Comparison of ENCODE assay signal across 1 cellular context in genomic region chr17:4986403-4986802, GRCh38.
TF ChIP-seq lines count a peak whose summit lies in the region.

No MANE protein-coding gene starts in this region.

TF ChIP-seq in GM12878, 131 proteins besides CTCF, POLR2A, EP300 and RAD21:
- TF ChIP-seq MEF2B (IDR thresholded peaks at IDR 0.05; ENCODE audit: partially characterized antibody, poor library complexity, severe bottlenecking): no peak
- TF ChIP-seq WRNIP1 (IDR thresholded peaks at IDR 0.05; ENCODE audit: borderline replicate concordance, low read depth, low read length): no peak
- TF ChIP-seq TCF12 (IDR thresholded peaks at IDR 0.05; ENCODE audit: low read depth, low read length): no peak
